ENCODE assay signal across 8 cellular contexts in genomic region chrX:143726296-143726695, GRCh38. TPM values are rescaled to one million over a fixed set of nuclear protein-coding genes. Genes with fewer than 3 reads are reported as not detected.
"Had no signal": no experiment of that assay in that cellular context is flagged by ENCODE, and none has a peak within 500 bp of the region (broad histone marks: within the 10 kb centered on the region; RNA-seq: fewer than 3 reads in every experiment).

No MANE protein-coding gene starts in this region.

- DNase-seq: IMR-90, KBM-7 had no signal

- H3K27ac ChIP-seq: HL-60 had no signal

- ATAC-seq: HepG2, K562 had no signal

- H3K4me3 ChIP-seq: K562 had no signal

RNA-seq across cellular contexts. Expression of gene SPANXN2, which starts 5.7 kb away (rescaled TPM):
- total RNA-seq: HepG2, HT-29, HT1080, IMR-90, K562 had no signal
- polyA plus RNA-seq: HepG2, IgD-negative memory B cell, IMR-90, K562 had no signal
